In the genomic region with DNA sequence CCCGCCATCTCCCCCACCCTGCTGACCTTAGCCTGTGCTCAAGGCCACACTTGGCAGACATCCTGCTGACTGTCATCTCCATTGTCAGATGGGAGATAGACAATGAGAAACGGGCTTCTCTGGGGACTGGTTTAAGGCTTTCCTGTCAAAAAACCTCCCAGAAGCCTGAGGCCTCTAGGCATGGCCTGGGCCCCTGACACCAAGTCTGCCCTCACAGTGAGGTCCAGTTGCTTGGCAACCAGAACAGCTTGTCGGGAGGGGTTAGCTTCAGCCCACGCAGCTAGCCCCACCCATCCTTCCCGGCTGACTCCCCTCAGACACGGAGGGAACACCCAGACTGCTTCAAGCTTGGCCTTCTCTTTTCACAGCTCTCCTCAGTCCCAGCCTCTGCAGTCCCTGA, we compare ENCODE assay signal across 2 cellular contexts.
TF ChIP-seq lines count a peak whose summit lies in the region.

No MANE protein-coding gene starts in this region.

TF ChIP-seq in GM23338, 12 proteins besides CTCF, POLR2A, EP300 and RAD21:
- TF ChIP-seq NANOG (IDR thresholded peaks at IDR 0.05; ENCODE audit: borderline replicate concordance) (no peak), ZNF114 (CRISPR knock-in tag; IDR thresholded peaks at IDR 0.05) (no peak)
- TF ChIP-seq, protein P1, sequence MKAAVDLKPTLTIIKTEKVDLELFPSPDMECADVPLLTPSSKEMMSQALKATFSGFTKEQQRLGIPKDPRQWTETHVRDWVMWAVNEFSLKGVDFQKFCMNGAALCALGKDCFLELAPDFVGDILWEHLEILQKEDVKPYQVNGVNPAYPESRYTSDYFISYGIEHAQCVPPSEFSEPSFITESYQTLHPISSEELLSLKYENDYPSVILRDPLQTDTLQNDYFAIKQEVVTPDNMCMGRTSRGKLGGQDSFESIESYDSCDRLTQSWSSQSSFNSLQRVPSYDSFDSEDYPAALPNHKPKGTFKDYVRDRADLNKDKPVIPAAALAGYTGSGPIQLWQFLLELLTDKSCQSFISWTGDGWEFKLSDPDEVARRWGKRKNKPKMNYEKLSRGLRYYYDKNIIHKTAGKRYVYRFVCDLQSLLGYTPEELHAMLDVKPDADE (IDR thresholded peaks at IDR 0.05) = no peak

TF ChIP-seq in GM12878, 131 proteins besides CTCF, POLR2A, EP300 and RAD21:
- no peak for TF ChIP-seq MTA2 (IDR thresholded peaks at IDR 0.05; ENCODE audit: low read depth)
